Comparison of ENCODE assay signal across 14 cellular contexts in genomic region chrX:28550331-28550872, GRCh38. TPM values are rescaled to one million over a fixed set of nuclear protein-coding genes. Genes with fewer than 3 reads are reported as not detected.
"Had no signal": no experiment of that assay in that cellular context is flagged by ENCODE, and none has a peak within 500 bp of the region (broad histone marks: within the 10 kb centered on the region; RNA-seq: fewer than 3 reads in every experiment).

No MANE protein-coding gene starts in this region.

- H3K36me3 ChIP-seq: neutrophil, right atrium auricular region, stomach had no signal

- H3K27ac ChIP-seq: body of pancreas, foreskin keratinocyte, neutrophil, right atrium auricular region, skin epidermis, stomach had no signal

- H3K27me3 ChIP-seq: body of pancreas, foreskin keratinocyte, neutrophil, right atrium auricular region, stomach had no signal

- H3K9me3 ChIP-seq: body of pancreas, neutrophil, right atrium auricular region, stomach had no signal

- H3K4me1 ChIP-seq: body of pancreas, foreskin keratinocyte, right atrium auricular region, stomach had no signal

- H3K4me3 ChIP-seq: body of pancreas, right atrium auricular region, skin epidermis, stomach had no signal

- DNase-seq: activated naive CD4-positive, alpha-beta T cell treated with anti-CD3 and anti-CD28 coated beads, Interleukin-2, amount 50 U/mL, for 16 hours; activated T-cell treated with anti-CD3 and anti-CD28 coated beads, Interleukin-2, amount 50 U/mL, for 1 hour; body of pancreas; dermis blood vessel endothelial cell; foreskin keratinocyte; naive B cell; posterior cingulate gyrus; stimulated activated CD4-positive, alpha-beta T cell treated with anti-CD3 and anti-CD28 coated beads, Interleukin-4, amount 100 ng/mL, for 4 hours; stomach; T-helper 17 cell had no signal

RNA-seq across cellular contexts. Expression of gene IL1RAPL1, which starts 36.8 kb away (rescaled TPM):
- total RNA-seq: dermis blood vessel endothelial cell, lung microvascular endothelial cell, T-helper 17 cell had no signal
